Comparison of ENCODE assay signal across 19 cellular contexts in genomic region chr1:11841245-11842153, GRCh38. TPM values are rescaled to one million over a fixed set of nuclear protein-coding genes. Genes with fewer than 3 reads are reported as not detected.
DNase-seq lines count a peak whose midpoint lies in the region; ATAC-seq, FAIRE-seq and TF ChIP-seq lines count a peak whose summit lies in the region.
"Had no signal": no experiment of that assay in that cellular context is flagged by ENCODE, and none has a peak within 500 bp of the region (broad histone marks: within the 10 kb centered on the region; RNA-seq: fewer than 3 reads in every experiment).

No MANE protein-coding gene starts in this region.

- TSS peak; percentile 37 for BruUV-seq in GM12878 (replicated peaks; lab: Mats Ljungman, UMichigan)

- no peak overlapping the region for H3K27ac ChIP-seq in GM12878 (ENCODE audit: control insufficient read depth, insufficient read depth)
- peak overlapping the region in 6 of 8 donors; percentile 17 to 59 (median 51) for H3K27ac ChIP-seq in spleen
- H3K27ac ChIP-seq: neural progenitor cell, uterus had no signal

- no peak for ATAC-seq in GM12878
- ATAC-seq: activated naive CD4-positive, alpha-beta T cell treated with anti-CD3 and anti-CD28 coated beads, Interleukin-2, amount 50 U/mL, for 72 hours had no signal

- TF ChIP-seq CTCF in GM12878 (IDR thresholded peaks at IDR 0.05 in 2 of 3, conservative IDR thresholded peaks at IDR 0.05 in 1 of 3; ENCODE audit: control insufficient read depth in 2 of 3, extremely low read depth in 1 of 3, insufficient read depth in 1 of 3, low read depth in 3 of 3, low read length in 3 of 3) = no peak
- no peak for TF ChIP-seq CTCF in spleen (IDR thresholded peaks at IDR 0.05 in 8 of 11, conservative IDR thresholded peaks at IDR 0.05 in 3 of 11)

- no peaks in the 10 kb centered on the region for H3K9me3 ChIP-seq in GM12878 (replicated peaks; ENCODE audit: control insufficient read depth, insufficient read depth, low read length)
- no peaks in the 10 kb centered on the region for H3K9me3 ChIP-seq in spleen
- H3K9me3 ChIP-seq: HAP-1, uterus had no signal

- no peak for TF ChIP-seq EP300 in GM12878 (IDR thresholded peaks at IDR 0.05; ENCODE audit: borderline replicate concordance in 1 of 2, control insufficient read depth in 1 of 2, low read depth in 2 of 2, low read length in 2 of 2)

- RAD21 ChIA-PET in GM12878 (lab: Charles Lee; ENCODE audit: unreplicated experiment) = interaction anchor here (0.7 kb wide), 1 partner anchor 126 kb away, joined by 3 read pairs; no protein-coding TSS in a partner anchor

- 82% methylated on average over 17 of the region's 17 CpGs for WGBS in GM12878 (ENCODE audit: insufficient coverage, insufficient replicate concordance, low lambda C conversion rate, missing lambda C conversion rate)
- 63 to 78% (median 67%) methylated on average over 17 of the region's 17 CpGs for WGBS in spleen, 5 donors

- intact Hi-C loops in GM12878 (cut with micrococcal nuclease; ENCODE audit: unreplicated experiment) (no loop called here), spleen (cut with DNase I; ENCODE audit: low total_unique reads) (no loop called here)

- TF ChIP-seq RAD21 in GM12878 (IDR thresholded peaks at IDR 0.05; ENCODE audit: insufficient read depth, low read depth, low read length) = no peak

- H3K36me3 ChIP-seq in GM12878 (ENCODE audit: control insufficient read depth in 2 of 2, insufficient read depth in 2 of 2, low read length in 1 of 2) (peaks cover 22 to 41% of the 10 kb centered on the region in 2 experiments), spleen (peaks cover 10 to 98% (median 60%) of the 10 kb centered on the region in 6 donors)
- H3K36me3 ChIP-seq: uterus had no signal

- POLR2A ChIA-PET in GM12878 (lab: Charles Lee) = no interaction called here

- H3K4me2 ChIP-seq in GM12878 (ENCODE audit: control insufficient read depth, insufficient read depth) = no peak overlapping the region
- H3K4me2 ChIP-seq: neural progenitor cell had no signal

- FAIRE-seq in GM12878 (lab: Jason Lieb, UNC) = no peak
- FAIRE-seq: TTC549 had no signal

- no peaks in the 10 kb centered on the region for H3K79me2 ChIP-seq in GM12878 (ENCODE audit: control insufficient read depth, insufficient read depth, low read length)

- H3K4me3 ChIP-seq in GM12878 (no peak overlapping the region), spleen (no peak overlapping the region)
- H3K4me3 ChIP-seq: HAP-1, neural progenitor cell, uterus had no signal

- SMC1A ChIA-PET in GM12878 (lab: Charles Lee; ENCODE audit: uncharacterized antibody, unreplicated experiment) = interaction anchor here (1.9 kb wide), 1 partner anchor 126 kb away, joined by 5 read pairs; no protein-coding TSS in a partner anchor

- TF ChIP-seq POLR2A in GM12878 (IDR thresholded peaks at IDR 0.05; ENCODE audit: low read depth, low read length) (no peak), spleen (IDR thresholded peaks at IDR 0.05) (no peak)

- H3K9ac ChIP-seq in GM12878 (ENCODE audit: control insufficient read depth, insufficient read depth, low read length) = no peak overlapping the region
- H3K9ac ChIP-seq: neural progenitor cell had no signal

- CTCF ChIA-PET in GM12878 (lab: Yijun Ruan, JAX) = interaction anchor here (1.0 to 2.2 kb wide), 4 partner anchors 28 to 283 kb away, joined by 3 to 6 read pairs (median 4); no protein-coding TSS in a partner anchor

- H2AFZ ChIP-seq in GM12878 (ENCODE audit: control insufficient read depth, low read depth, low read length) = no peak overlapping the region
- H2AFZ ChIP-seq: neural progenitor cell had no signal

- H4K20me1 ChIP-seq in GM12878 (ENCODE audit: control insufficient read depth, insufficient read depth) = peaks cover 3% of the 10 kb centered on the region; the same call in 1 of the 2 replicates

- no peaks in the 10 kb centered on the region for H3K27me3 ChIP-seq in GM12878 (replicated peaks in 1 of 2; ENCODE audit: control insufficient read depth in 2 of 2, insufficient read depth in 2 of 2, low read length in 1 of 2)
- H3K27me3 ChIP-seq in spleen (replicated peaks in 1 of 7) = no peaks in the 10 kb centered on the region
- H3K27me3 ChIP-seq: neural progenitor cell, uterus had no signal

- in situ Hi-C loops in GM12878 (cut with MboI) = loop anchor here (5.0 to 10.0 kb wide), 2 partner anchors 56 to 123 kb away; no protein-coding TSS in a partner anchor

- H3K4me1 ChIP-seq in GM12878 (ENCODE audit: control insufficient read depth, insufficient read depth, low read length) (peaks cover 17% of the 10 kb centered on the region), spleen (peaks cover 17 to 44% (median 27%) of the 10 kb centered on the region in 6 donors)
- H3K4me1 ChIP-seq: HAP-1, neural progenitor cell, uterus had no signal

- peak; percentile 31 for DNase-seq in NCI-H748 (lab: John Stamatoyannopoulos, UW; ENCODE audit: unreplicated experiment)
- no peak for DNase-seq in NCI-H748 treated with DMSO at 0.1 percent for 48 hours (lab: John Stamatoyannopoulos, UW)
- DNase-seq in NAMALWA (ENCODE audit: low spot score) = peak; percentile 77
- no peak for DNase-seq in GM12878 (ENCODE audit: low read depth, low spot score)
- no peak for DNase-seq in spleen
- no peak for DNase-seq in mesenteric fat pad (ENCODE audit: low spot score)
- no peak for DNase-seq in NCI-H1930 (lab: John Stamatoyannopoulos, UW)
- DNase-seq in stimulated activated CD4-positive, alpha-beta T cell treated with anti-CD3 and anti-CD28 coated beads, Interleukin-2, amount 100 ng/mL, for 48 hours = no peak
- DNase-seq: activated CD4-positive, alpha-beta T cell treated with anti-CD3 and anti-CD28 coated beads, Interleukin-2, amount 50 U/mL, for 4 hours; activated T-cell treated with anti-CD3 and anti-CD28 coated beads, Interleukin-2, amount 50 U/mL, for 1 hour; MM.1S; NCI-H2171 had no signal

RNA-seq across cellular contexts. Expression of gene NPPA, which starts 6.1 kb away (rescaled TPM):
- not detected in 2 replicates for total RNA-seq in GM12878 (2013; cell fraction: nucleolus; rRNA removed)
- total RNA-seq in GM12878 (2014; rRNA removed) = not detected in 2 replicates
- not detected in 2 replicates for total RNA-seq in GM12878 (2014; rRNA removed; fragmentation: Illumina TruSeq; extraction: Trizol)
- total RNA-seq in GM12878 (2021) = not detected in 2 replicates
- not detected for polyA plus RNA-seq in GM12878 (2011; ENCODE audit: low read depth)
- not detected in 2 replicates for polyA plus RNA-seq in GM12878 (2011; rRNA removed)
- polyA plus RNA-seq in GM12878 (2011; cell fraction: cytosol; rRNA removed) = not detected in 2 replicates
- not detected in 2 replicates for polyA plus RNA-seq in GM12878 (2011; cell fraction: nucleus; rRNA removed)
- 0.29 and 0.50 TPM in 2 replicates for polyA plus RNA-seq in GM12878 (2012)
- not detected in 2 replicates for polyA plus RNA-seq in GM12878 (2014; fragmentation: Illumina TruSeq; extraction: Trizol)
- not detected for polyA plus RNA-seq in GM12878 (2014; fragmentation: Nextera tagmentation; extraction: Ambion mirVana)
- not detected in 2 replicates for polyA plus RNA-seq in GM12878 (2014; rRNA removed)
- polyA plus RNA-seq in GM12878 (2016; fragmentation: Nextera tagmentation; extraction: Ambion mirVana) = under 1 TPM; 0.31 to 0.39 TPM
- not detected in 2 replicates for polyA minus RNA-seq in GM12878 (2011; rRNA and poly(A)+ RNA removed)
- not detected in 2 replicates for polyA minus RNA-seq in GM12878 (2011; cell fraction: cytosol; rRNA and poly(A)+ RNA removed)
- polyA minus RNA-seq in GM12878 (2011; cell fraction: nucleus; rRNA and poly(A)+ RNA removed) = not detected in 2 replicates
- 1 to 10 TPM in 1 of 7 donors, not detected in 6; 2.6 TPM for total RNA-seq in spleen
- polyA plus RNA-seq in spleen = 1 to 10 TPM in 1 of 3 donors, under 1 TPM in 2; 0.22 to 2.9 (median 0.24) TPM
- not detected for total RNA-seq in mesenteric fat pad
- total RNA-seq: activated naive CD4-positive, alpha-beta T cell treated with anti-CD3 and anti-CD28 coated beads, Interleukin-2, amount 50 U/mL, for 72 hours; dermis microvascular lymphatic vessel endothelial cell; subcutaneous adipose tissue; uterus had no signal

RNA-seq across cellular contexts. Expression of gene NPPB, which starts 17.2 kb away (rescaled TPM):
- not detected in 2 replicates for total RNA-seq in GM12878 (2013; cell fraction: nucleolus; rRNA removed)
- total RNA-seq in GM12878 (2014; rRNA removed) = not detected in 2 replicates
- total RNA-seq in GM12878 (2014; rRNA removed; fragmentation: Illumina TruSeq; extraction: Trizol) = not detected in 2 replicates
- not detected in 2 replicates for total RNA-seq in GM12878 (2021)
- not detected for polyA plus RNA-seq in GM12878 (2011; ENCODE audit: low read depth)
- not detected in 2 replicates for polyA plus RNA-seq in GM12878 (2011; rRNA removed)
- not detected in 2 replicates for polyA plus RNA-seq in GM12878 (2011; cell fraction: cytosol; rRNA removed)
- polyA plus RNA-seq in GM12878 (2011; cell fraction: nucleus; rRNA removed) = not detected in 2 replicates
- 0.18 TPM in 1 of 2 replicates, not detected in the other for polyA plus RNA-seq in GM12878 (2012)
- not detected in 2 replicates for polyA plus RNA-seq in GM12878 (2014; fragmentation: Illumina TruSeq; extraction: Trizol)
- not detected for polyA plus RNA-seq in GM12878 (2014; fragmentation: Nextera tagmentation; extraction: Ambion mirVana)
- not detected in 2 replicates for polyA plus RNA-seq in GM12878 (2014; rRNA removed)
- polyA plus RNA-seq in GM12878 (2016; fragmentation: Nextera tagmentation; extraction: Ambion mirVana) = not detected
- not detected in 2 replicates for polyA minus RNA-seq in GM12878 (2011; rRNA and poly(A)+ RNA removed)
- polyA minus RNA-seq in GM12878 (2011; cell fraction: cytosol; rRNA and poly(A)+ RNA removed) = not detected in 2 replicates
- not detected in 2 replicates for polyA minus RNA-seq in GM12878 (2011; cell fraction: nucleus; rRNA and poly(A)+ RNA removed)
- total RNA-seq in spleen = not detected
- under 1 TPM; 0.38 to 0.80 (median 0.57) TPM for polyA plus RNA-seq in spleen
- not detected for total RNA-seq in mesenteric fat pad
- total RNA-seq: activated naive CD4-positive, alpha-beta T cell treated with anti-CD3 and anti-CD28 coated beads, Interleukin-2, amount 50 U/mL, for 72 hours; dermis microvascular lymphatic vessel endothelial cell; subcutaneous adipose tissue; uterus had no signal

RNA-seq across cellular contexts. Expression of gene CLCN6, which starts 35.5 kb away (rescaled TPM):
- total RNA-seq in GM12878 (2013; cell fraction: nucleolus; rRNA removed) = 71.1 and 80.4 TPM in 2 replicates
- 9.3 and 9.9 TPM in 2 replicates for total RNA-seq in GM12878 (2014; rRNA removed)
- 8.0 and 9.0 TPM in 2 replicates for total RNA-seq in GM12878 (2014; rRNA removed; fragmentation: Illumina TruSeq; extraction: Trizol)
- 18.3 and 20.8 TPM in 2 replicates for total RNA-seq in GM12878 (2021)
- 6.5 TPM for polyA plus RNA-seq in GM12878 (2011; ENCODE audit: low read depth)
- polyA plus RNA-seq in GM12878 (2011; rRNA removed) = 10.0 and 12.0 TPM in 2 replicates
- 12.9 and 14.9 TPM in 2 replicates for polyA plus RNA-seq in GM12878 (2011; cell fraction: cytosol; rRNA removed)
- polyA plus RNA-seq in GM12878 (2011; cell fraction: nucleus; rRNA removed) = 65.7 and 71.3 TPM in 2 replicates
- polyA plus RNA-seq in GM12878 (2012) = 11.9 and 13.7 TPM in 2 replicates
- 16.5 TPM in 2 replicates for polyA plus RNA-seq in GM12878 (2014; fragmentation: Illumina TruSeq; extraction: Trizol)
- polyA plus RNA-seq in GM12878 (2014; fragmentation: Nextera tagmentation; extraction: Ambion mirVana) = 1 to 10 TPM; 2.2 to 2.4 TPM
- 19.7 and 20.9 TPM in 2 replicates for polyA plus RNA-seq in GM12878 (2014; rRNA removed)
- 10 to 100 TPM in 1 of 2 experiments, 1 to 10 TPM in 1; 9.5 to 10.5 TPM for polyA plus RNA-seq in GM12878 (2016; fragmentation: Nextera tagmentation; extraction: Ambion mirVana)
- 12.1 and 16.8 TPM in 2 replicates for polyA minus RNA-seq in GM12878 (2011; rRNA and poly(A)+ RNA removed)
- 3.3 and 4.0 TPM in 2 replicates for polyA minus RNA-seq in GM12878 (2011; cell fraction: cytosol; rRNA and poly(A)+ RNA removed)
- 17.4 and 25.6 TPM in 2 replicates for polyA minus RNA-seq in GM12878 (2011; cell fraction: nucleus; rRNA and poly(A)+ RNA removed)
- 10 to 100 TPM; 21.2 to 34.4 (median 27.9) TPM for total RNA-seq in spleen
- 10 to 100 TPM in 2 of 3 donors, 1 to 10 TPM in 1; 6.3 to 13.5 (median 12.4) TPM for polyA plus RNA-seq in spleen
- total RNA-seq in mesenteric fat pad = 24.1 TPM

RNA-seq across cellular contexts. Expression of gene MTHFR, which starts 35.7 kb away (rescaled TPM):
- 64.5 and 71.1 TPM in 2 replicates for total RNA-seq in GM12878 (2013; cell fraction: nucleolus; rRNA removed)
- 16.1 and 16.8 TPM in 2 replicates for total RNA-seq in GM12878 (2014; rRNA removed)
- 9.7 and 10.0 TPM in 2 replicates for total RNA-seq in GM12878 (2014; rRNA removed; fragmentation: Illumina TruSeq; extraction: Trizol)
- 15.8 and 16.6 TPM in 2 replicates for total RNA-seq in GM12878 (2021)
- 5.1 TPM for polyA plus RNA-seq in GM12878 (2011; ENCODE audit: low read depth)
- 8.0 and 13.1 TPM in 2 replicates for polyA plus RNA-seq in GM12878 (2011; rRNA removed)
- polyA plus RNA-seq in GM12878 (2011; cell fraction: cytosol; rRNA removed) = 11.3 and 14.2 TPM in 2 replicates
- polyA plus RNA-seq in GM12878 (2011; cell fraction: nucleus; rRNA removed) = 20.6 and 23.7 TPM in 2 replicates
- polyA plus RNA-seq in GM12878 (2012) = 10.9 and 11.0 TPM in 2 replicates
- polyA plus RNA-seq in GM12878 (2014; fragmentation: Illumina TruSeq; extraction: Trizol) = 5.0 and 9.0 TPM in 2 replicates
- polyA plus RNA-seq in GM12878 (2014; fragmentation: Nextera tagmentation; extraction: Ambion mirVana) = 1 to 10 TPM; 1.0 to 1.2 TPM
- 14.1 and 15.1 TPM in 2 replicates for polyA plus RNA-seq in GM12878 (2014; rRNA removed)
- polyA plus RNA-seq in GM12878 (2016; fragmentation: Nextera tagmentation; extraction: Ambion mirVana) = 1 to 10 TPM; 8.1 to 9.2 TPM
- polyA minus RNA-seq in GM12878 (2011; rRNA and poly(A)+ RNA removed) = 27.2 and 43.1 TPM in 2 replicates
- 8.1 and 11.8 TPM in 2 replicates for polyA minus RNA-seq in GM12878 (2011; cell fraction: cytosol; rRNA and poly(A)+ RNA removed)
- polyA minus RNA-seq in GM12878 (2011; cell fraction: nucleus; rRNA and poly(A)+ RNA removed) = 27.8 and 45.6 TPM in 2 replicates
- total RNA-seq in spleen = 10 to 100 TPM; 46.5 to 79.8 (median 76.0) TPM
- 10 to 100 TPM in 1 of 3 donors, 1 to 10 TPM in 2; 6.7 to 23.4 (median 8.3) TPM for polyA plus RNA-seq in spleen
- total RNA-seq in mesenteric fat pad = 35.8 TPM

Comparison
In these comparisons a context has a peak if more than half of its experiments do, and no peak if none do; other contexts are left out.
1. DNase-seq: peak in NCI-H748 (single experiment) and NAMALWA (single experiment); none in NCI-H748 treated with DMSO at 0.1 percent for 48 hours (single experiment), GM12878 (single experiment), spleen (single experiment), mesenteric fat pad (single experiment), NCI-H1930 (0 of 2) and stimulated activated CD4-positive, alpha-beta T cell treated with anti-CD3 and anti-CD28 coated beads, Interleukin-2, amount 100 ng/mL, for 48 hours (0 of 2).